ENCODE assay signal across 1 cellular context in the genomic region with DNA sequence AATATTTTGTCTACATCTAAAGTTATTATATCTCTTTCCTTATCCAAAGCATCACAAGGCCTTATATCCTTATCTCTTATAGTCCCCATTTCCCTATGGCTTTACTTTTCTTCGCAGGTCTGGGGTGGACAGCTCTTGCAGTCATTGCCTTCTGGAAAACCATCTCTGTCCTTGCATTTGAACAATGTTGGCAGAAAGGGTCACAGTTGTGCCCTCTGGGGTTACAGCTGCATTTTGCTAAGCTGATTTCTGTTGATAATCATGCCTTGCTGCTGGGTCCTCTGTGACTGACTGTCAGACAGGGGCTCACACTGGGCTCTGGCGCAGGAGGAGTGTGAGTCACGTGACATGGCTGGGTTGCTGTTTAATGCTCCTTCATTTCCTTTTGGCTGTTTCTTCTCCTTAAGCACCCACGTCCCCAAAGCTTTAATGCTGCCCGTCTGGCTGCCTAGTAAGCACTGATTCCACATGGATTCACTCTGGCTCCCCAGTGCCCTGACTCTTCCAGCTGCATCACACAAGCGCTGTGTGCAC.
TF ChIP-seq lines count a peak whose summit lies in the region.

No MANE protein-coding gene starts in this region.

TF ChIP-seq in HepG2, 621 proteins besides CTCF, POLR2A, EP300 and RAD21:
- TF ChIP-seq, protein P1, sequence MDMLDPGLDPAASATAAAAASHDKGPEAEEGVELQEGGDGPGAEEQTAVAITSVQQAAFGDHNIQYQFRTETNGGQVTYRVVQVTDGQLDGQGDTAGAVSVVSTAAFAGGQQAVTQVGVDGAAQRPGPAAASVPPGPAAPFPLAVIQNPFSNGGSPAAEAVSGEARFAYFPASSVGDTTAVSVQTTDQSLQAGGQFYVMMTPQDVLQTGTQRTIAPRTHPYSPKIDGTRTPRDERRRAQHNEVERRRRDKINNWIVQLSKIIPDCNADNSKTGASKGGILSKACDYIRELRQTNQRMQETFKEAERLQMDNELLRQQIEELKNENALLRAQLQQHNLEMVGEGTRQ (IDR thresholded peaks at IDR 0.05; ENCODE audit: low read depth, low read length): peak; percentile 78
- TF ChIP-seq, protein P1 (CRISPR knock-in tag; IDR thresholded peaks at IDR 0.05; ENCODE audit: borderline replicate concordance): no peak
- no peak for TF ChIP-seq ZBTB3 (CRISPR knock-in tag; IDR thresholded peaks at IDR 0.05; ENCODE audit: borderline replicate concordance, low read depth)
- TF ChIP-seq RAD51 (IDR thresholded peaks at IDR 0.05; ENCODE audit: borderline replicate concordance): peak; percentile 91
- TF ChIP-seq ZSCAN22 (CRISPR knock-in tag; IDR thresholded peaks at IDR 0.05): no peak
- TF ChIP-seq RCOR2 (CRISPR knock-in tag; IDR thresholded peaks at IDR 0.05): no peak
- TF ChIP-seq HOXA9 (CRISPR knock-in tag; IDR thresholded peaks at IDR 0.05; ENCODE audit: borderline replicate concordance): no peak
- TF ChIP-seq IRX3 (CRISPR knock-in tag; IDR thresholded peaks at IDR 0.05; ENCODE audit: borderline replicate concordance, low read depth): no peak
